8 cellular contexts compared by ENCODE assay signal in the genomic region with DNA sequence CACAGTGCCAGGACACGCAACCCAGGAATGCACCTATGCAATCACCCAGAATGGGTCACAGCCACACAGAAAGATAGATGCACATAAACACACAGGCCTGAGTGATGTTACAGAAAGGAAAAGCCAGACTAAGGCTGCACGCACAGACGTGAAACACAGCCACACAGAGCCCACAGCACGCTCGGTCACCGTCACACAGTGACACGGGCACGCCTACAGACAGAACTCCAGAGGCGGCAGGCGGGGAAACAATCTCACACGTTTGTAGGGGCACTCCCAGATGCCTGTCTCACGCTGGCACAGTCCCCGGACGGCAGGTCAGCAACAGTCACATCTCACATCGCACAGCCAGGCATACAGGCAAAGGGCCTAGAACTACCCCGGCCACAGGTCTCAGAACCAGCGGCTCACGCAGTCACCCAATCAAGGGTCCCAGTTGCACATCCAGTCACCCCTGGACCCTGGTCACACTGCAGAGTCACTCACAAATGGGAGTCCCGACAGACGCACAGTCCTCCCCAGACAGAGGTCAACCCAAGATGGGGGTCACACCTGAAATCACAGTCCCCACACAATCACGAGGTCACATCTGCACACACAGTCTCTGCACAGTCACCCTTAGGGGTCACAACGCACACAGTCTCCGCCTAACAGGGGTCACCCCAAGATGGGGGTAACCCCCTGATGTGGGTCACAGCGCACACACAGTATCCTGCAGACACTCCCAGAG. TPM values are rescaled to one million over a fixed set of nuclear protein-coding genes. Genes with fewer than 3 reads are reported as not detected.
DNase-seq lines count a peak whose midpoint lies in the region; TF ChIP-seq lines count a peak whose summit lies in the region.

No MANE protein-coding gene starts in this region.

- TF ChIP-seq CTCF in GM10266 (IDR thresholded peaks at IDR 0.05; ENCODE audit: control insufficient read depth, insufficient read depth, low read depth, missing control alignments) (no peak), esophagus squamous epithelium (IDR thresholded peaks at IDR 0.05) (no peak), neural cell (IDR thresholded peaks at IDR 0.05; ENCODE audit: poor library complexity, severe bottlenecking) (no peak)

- H2AFZ ChIP-seq in neural cell (ENCODE audit: low read depth, low read length): no peak overlapping the region

- peaks cover 50% of the 10 kb centered on the region for H3K4me1 Mint-ChIP-seq in activated T-cell treated with anti-CD3 and anti-CD28 coated beads, Interleukin-2, amount 50 U/mL, for 24 hours (ENCODE audit: low read depth)

- no peak for TF ChIP-seq RAD21 in neural cell (conservative IDR thresholded peaks at IDR 0.05)

- peak overlapping the region; percentile 79 for H3K9ac ChIP-seq in neural cell (ENCODE audit: low read length)

- 2% methylated on average over 14 to 19 of the region's 24 CpGs for WGBS in esophagus squamous epithelium, 2 donors

- peaks cover 34 to 77% (median 43%) of the 10 kb centered on the region in 3 donors for H3K4me1 ChIP-seq in esophagus squamous epithelium

- intact Hi-C loops in esophagus squamous epithelium (cut with DNase I): loop anchor here (5.0 to 10.0 kb wide), 2 partner anchors 96 to 122 kb away; a partner anchor contains a TSS

- DNase-seq in GM10266 (ENCODE audit: extremely low spot score) (peak; percentile 48), HEK293T (ENCODE audit: extremely low spot score) (no peak), NCI-H69 (lab: John Stamatoyannopoulos, UW) (peak; percentile 51), esophagus squamous epithelium (lab: John Stamatoyannopoulos, UW) (no peak), NCI-H2029 treated with DMSO at 0.1 percent for 48 hours (lab: John Stamatoyannopoulos, UW) (no peak)
- peak; percentile 75 for DNase-seq in activated T-cell treated with anti-CD3 and anti-CD28 coated beads, Interleukin-2, amount 50 U/mL, for 24 hours

- peaks cover 4% of the 10 kb centered on the region for H3K27me3 Mint-ChIP-seq in activated T-cell treated with anti-CD3 and anti-CD28 coated beads, Interleukin-2, amount 50 U/mL, for 24 hours

- CTCF ChIA-PET in HEK293T (lab: Yijun Ruan, JAX): no interaction called here

- peak overlapping the region; percentile 67 to 95 (median 80) for H3K4me3 ChIP-seq in esophagus squamous epithelium
- peak overlapping the region; percentile 77 for H3K4me3 ChIP-seq in neural cell (ENCODE audit: low read length)

- TF ChIP-seq EP300 in neural cell (conservative IDR thresholded peaks at IDR 0.05; ENCODE audit: poor library complexity, severe bottlenecking): no peak

- H3K4me2 ChIP-seq in neural cell (ENCODE audit: low read length): peak overlapping the region; percentile 75

- no peaks in the 10 kb centered on the region for H4K20me1 ChIP-seq in neural cell (ENCODE audit: insufficient read depth)

- peak overlapping the region; percentile 96 for H3K27ac Mint-ChIP-seq in activated T-cell treated with anti-CD3 and anti-CD28 coated beads, Interleukin-2, amount 50 U/mL, for 24 hours

- H3K36me3 ChIP-seq in esophagus squamous epithelium: peaks cover 0 to 10% (median 0%) of the 10 kb centered on the region in 3 donors
- H3K36me3 ChIP-seq in neural cell (ENCODE audit: insufficient read depth, low read length): no peaks in the 10 kb centered on the region

- peak overlapping the region; percentile 91 for H3K4me3 Mint-ChIP-seq in activated T-cell treated with anti-CD3 and anti-CD28 coated beads, Interleukin-2, amount 50 U/mL, for 24 hours

- POLR2A ChIA-PET in HEK293T (lab: Yijun Ruan, JAX): interaction anchor here (0.9 to 1.8 kb wide), 5 partner anchors 9 to 30 kb away, joined by 3 to 6 read pairs (median 4); no protein-coding TSS in a partner anchor

- H3F3A ChIP-seq in neural cell (ENCODE audit: insufficient read depth, low read length, poor library complexity, severe bottlenecking): no peaks in the 10 kb centered on the region

- peaks cover 24% of the 10 kb centered on the region for H3K79me2 ChIP-seq in neural cell (replicated peaks; ENCODE audit: insufficient read depth, low read length)

- H3K27me3 ChIP-seq in esophagus squamous epithelium: no peaks in the 10 kb centered on the region
- H3K27me3 ChIP-seq in neural cell (ENCODE audit: insufficient read depth, low read depth, low read length): no peaks in the 10 kb centered on the region

- peak in 2 of 4 donors; percentile 62 to 65 for TF ChIP-seq POLR2A in esophagus squamous epithelium (IDR thresholded peaks at IDR 0.05)

- no peaks in the 10 kb centered on the region for H3K9me2 ChIP-seq in neural cell (ENCODE audit: insufficient read depth, low read length)

- H3K9me3 ChIP-seq in esophagus squamous epithelium (no peaks in the 10 kb centered on the region), neural cell (ENCODE audit: low read length) (no peaks in the 10 kb centered on the region)

- peaks cover 2% of the 10 kb centered on the region for H3K9me3 Mint-ChIP-seq in activated T-cell treated with anti-CD3 and anti-CD28 coated beads, Interleukin-2, amount 50 U/mL, for 24 hours

- H3K36me3 Mint-ChIP-seq in activated T-cell treated with anti-CD3 and anti-CD28 coated beads, Interleukin-2, amount 50 U/mL, for 24 hours (ENCODE audit: low read depth): peaks cover 44% of the 10 kb centered on the region

- H3K27ac ChIP-seq in esophagus squamous epithelium (peak overlapping the region; percentile 96 to 99 (median 98)), neural cell (ENCODE audit: low read length) (peak overlapping the region; percentile 51), temporal lobe (ENCODE audit: low read depth, low read length) (peak overlapping the region; percentile 83)

TF ChIP-seq in HEK293T, 16 proteins besides CTCF, POLR2A, EP300 and RAD21:
- TF ChIP-seq L3MBTL2 (conservative IDR thresholded peaks at IDR 0.05) (no peak), HDGF (IDR thresholded peaks at IDR 0.05; ENCODE audit: borderline replicate concordance) (0 out of 2 replicates have a peak, but pooled peaks have one; percentile 51)
TF ChIP-seq in HEK293T: peak in this region for 1.

TF ChIP-seq in neural cell, 6 proteins besides CTCF, POLR2A, EP300 and RAD21:
- TF ChIP-seq TAF1 (IDR thresholded peaks at IDR 0.05; ENCODE audit: low read depth) (no peak), MXI1 (conservative IDR thresholded peaks at IDR 0.05; ENCODE audit: poor library complexity, severe bottlenecking) (peak; percentile 9)

RNA-seq across cellular contexts. Expression of a gene that starts 0.8 kb away (rescaled TPM):
- total RNA-seq in esophagus squamous epithelium: 10 to 100 TPM; 10.1 to 25.5 (median 12.6) TPM
- polyA plus RNA-seq in neural cell: 2.6 and 3.8 TPM in 2 replicates
- 11.9 and 13.6 TPM in 2 replicates for polyA minus RNA-seq in neural cell
- total RNA-seq in temporal lobe: 6.6 TPM

RNA-seq across cellular contexts. Expression of a gene that starts 23.3 kb away (rescaled TPM):
- total RNA-seq in esophagus squamous epithelium (not detected), temporal lobe (not detected)
- polyA plus RNA-seq in neural cell: not detected in 2 replicates
- not detected in 2 replicates for polyA minus RNA-seq in neural cell

Comparison
In these comparisons a context has a peak if more than half of its experiments do, and no peak if none do; other contexts are left out.
1. DNase-seq: peak in GM10266 (single experiment), NCI-H69 (single experiment) and activated T-cell treated with anti-CD3 and anti-CD28 coated beads, Interleukin-2, amount 50 U/mL, for 24 hours (single experiment); none in HEK293T (single experiment), esophagus squamous epithelium (single experiment) and NCI-H2029 treated with DMSO at 0.1 percent for 48 hours (single experiment).
2. Peak in every context shown above with its lines, with median percentiles within 50 percentile points of each other: H3K27ac ChIP-seq.